Comparison of ENCODE assay signal across 14 cellular contexts in the genomic region with DNA sequence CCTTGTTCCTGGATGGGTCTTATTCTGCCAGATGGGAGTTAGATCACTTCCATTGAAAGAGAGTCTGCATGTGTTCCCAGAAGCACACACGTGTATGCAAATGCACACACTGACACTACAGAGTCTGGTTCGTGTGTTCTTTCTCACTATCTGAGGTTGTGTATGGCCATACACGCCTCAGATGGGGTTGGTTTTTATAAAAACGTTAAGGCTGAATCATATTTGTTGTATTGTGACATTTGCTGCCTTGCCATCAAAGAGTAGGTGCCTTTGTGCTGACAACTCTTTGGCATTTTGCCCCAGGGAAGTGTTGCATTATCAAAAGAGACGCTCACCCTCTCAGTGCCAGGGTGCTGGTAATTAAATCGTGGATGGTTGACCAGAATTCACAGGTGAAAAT. TPM values are rescaled to one million over a fixed set of nuclear protein-coding genes. Genes with fewer than 3 reads are reported as not detected.
DNase-seq lines count a peak whose midpoint lies in the region; ATAC-seq and TF ChIP-seq lines count a peak whose summit lies in the region.
"Had no signal": no experiment of that assay in that cellular context is flagged by ENCODE, and none has a peak within 500 bp of the region (broad histone marks: within the 10 kb centered on the region; RNA-seq: fewer than 3 reads in every experiment).

No MANE protein-coding gene starts in this region.

- H3K27me3 ChIP-seq in psoas muscle (ENCODE audit: insufficient read depth in 3 of 3, low read length in 2 of 3) (no peaks in the 10 kb centered on the region), MG63 (no peaks in the 10 kb centered on the region)
- H3K27me3 ChIP-seq: upper lobe of left lung had no signal

- intact Hi-C loops in Right ventricle myocardium superior (cut with DNase I): no loop called here
- intact Hi-C loops in cardiac septum (cut with DNase I): no loop called here
- intact Hi-C loops in psoas muscle (cut with DNase I): loop anchor here in 1 of 2 donors (5.0 to 10.0 kb wide), 2 partner anchors 34 to 103 kb away; no protein-coding TSS in a partner anchor

- 34 to 52% (median 40%) methylated on average over 6 of the region's 6 CpGs for WGBS in psoas muscle, 3 donors

- ATAC-seq in Right ventricle myocardium superior (ENCODE audit: poor library complexity) (peak; percentile 73), psoas muscle (peak; percentile 39 to 76 (median 60)), GM18907 (IDR thresholded peaks at IDR 0.05; ENCODE audit: unreplicated experiment) (no peak)
- ATAC-seq: activated CD8-positive, alpha-beta T cell treated with anti-CD3 and anti-CD28 coated beads for 36 hours; PC-3 had no signal

- H3K9ac ChIP-seq in SK-N-MC (ENCODE audit: insufficient read length): no peak overlapping the region

- H3K9me3 ChIP-seq in SK-N-MC (ENCODE audit: low read depth, low read length): no peaks in the 10 kb centered on the region
- H3K9me3 ChIP-seq in psoas muscle: no peaks in the 10 kb centered on the region
- no peaks in the 10 kb centered on the region for H3K9me3 ChIP-seq in MG63
- H3K9me3 ChIP-seq: upper lobe of left lung had no signal

- H3K27ac ChIP-seq in SK-N-MC (no peak overlapping the region), psoas muscle (peak overlapping the region; percentile 71)
- H3K27ac ChIP-seq: upper lobe of left lung had no signal

- H3K4me1 ChIP-seq in psoas muscle: peaks cover 20% of the 10 kb centered on the region
- H3K4me1 ChIP-seq: upper lobe of left lung had no signal

- DNase-seq in Right ventricle myocardium superior (no peak), cardiac septum (ENCODE audit: low spot score) (no peak), NCI-H2029 treated with DMSO at 0.1 percent for 48 hours (lab: John Stamatoyannopoulos, UW) (peak; percentile 21), SK-N-MC (ENCODE audit: low read depth, low spot score) (no peak), psoas muscle (no peak), MG63 (no peak)
- DNase-seq in stimulated activated naive CD4-positive, alpha-beta T cell treated with Interleukin-2 at 50 U/mL for 16 hours (lab: John Stamatoyannopoulos, UW): no peak
- DNase-seq: activated CD8-positive, alpha-beta T cell treated with anti-CD3 and anti-CD28 coated beads for 36 hours; aorta; effector CD4-positive, alpha-beta T cell; foreskin melanocyte; PC-3; upper lobe of left lung had no signal

- H3K4me3 ChIP-seq in SK-N-MC: 0 out of 2 replicates have a peak overlapping the region, but pooled peaks have one; percentile 1
- no peak overlapping the region for H3K4me3 ChIP-seq in psoas muscle
- no peak overlapping the region for H3K4me3 ChIP-seq in MG63
- H3K4me3 ChIP-seq: upper lobe of left lung had no signal

- no peak for TF ChIP-seq CTCF in psoas muscle (IDR thresholded peaks at IDR 0.05)

- H3K36me3 ChIP-seq in SK-N-MC (ENCODE audit: insufficient read depth, low read length) (no peaks in the 10 kb centered on the region), psoas muscle (ENCODE audit: insufficient read depth in 1 of 2, low read depth in 1 of 2) (no peaks in the 10 kb centered on the region), MG63 (no peaks in the 10 kb centered on the region)
- H3K36me3 ChIP-seq: upper lobe of left lung had no signal

RNA-seq across cellular contexts. Expression of a gene that starts 37.7 kb away (rescaled TPM):
- 22.8 TPM for total RNA-seq in Right ventricle myocardium superior
- total RNA-seq in cardiac septum: 87.5 TPM
- total RNA-seq in psoas muscle: 10 to 100 TPM; 16.8 to 34.2 (median 20.1) TPM
- polyA plus RNA-seq in psoas muscle: 1 to 10 TPM in 1 of 3 donors, under 1 TPM in 2; 0.38 to 3.5 (median 0.86) TPM
- total RNA-seq in MG63 (2014; rRNA removed; shearing (Covaris generic); ENCODE audit: low replicate concordance): 0.03 TPM in 1 of 2 replicates, not detected in the other

Comparison
In these comparisons a context has a peak if more than half of its experiments do, and no peak if none do; other contexts are left out.
1. RNA of a gene that starts 37.7 kb away (total RNA-seq): 87.5 TPM in cardiac septum (single experiment), 22.8 TPM in Right ventricle myocardium superior (single experiment) and 16.8 to 34.2 TPM in psoas muscle; 0.03 TPM in MG63; every median in the first group is over 10 times any median in the second.